In the genomic region with DNA sequence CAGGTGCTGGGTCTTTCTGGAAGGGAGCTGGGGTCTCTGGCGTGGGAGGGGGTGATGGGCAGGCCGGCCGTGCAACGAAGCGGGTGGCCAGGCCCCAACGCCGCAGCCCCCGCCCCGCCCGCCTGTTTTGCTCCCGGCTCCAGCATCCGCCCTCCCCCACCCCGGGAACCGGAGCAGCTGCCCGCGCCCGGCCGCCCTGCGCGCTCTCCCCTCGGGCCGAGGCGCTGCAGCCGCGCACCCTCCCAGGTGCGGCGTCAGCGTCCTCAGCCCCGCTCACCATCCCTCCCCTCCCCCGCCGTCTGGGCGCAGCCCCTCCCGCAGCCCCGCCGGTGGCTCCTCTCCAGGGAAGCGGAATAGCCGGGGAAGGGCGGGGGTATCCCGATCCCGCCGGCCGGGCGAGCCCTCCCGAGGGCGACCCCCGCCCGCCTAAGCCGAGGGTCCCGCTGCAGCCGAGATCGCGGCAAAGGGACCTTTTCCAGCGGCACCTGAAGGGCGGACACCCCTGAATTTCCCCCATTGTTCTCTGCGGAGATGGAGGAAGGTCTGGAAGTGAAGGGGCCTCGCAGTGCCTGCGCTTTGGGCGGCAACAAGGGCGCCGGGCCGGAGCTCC, we compare ENCODE assay signal across 1 cellular context.
TF ChIP-seq lines count a peak whose summit lies in the region.

No MANE protein-coding gene starts in this region.

TF ChIP-seq in HEK293, 187 proteins besides CTCF, POLR2A, EP300 and RAD21 (continued from another document):
- TF ChIP-seq, protein P1, sequence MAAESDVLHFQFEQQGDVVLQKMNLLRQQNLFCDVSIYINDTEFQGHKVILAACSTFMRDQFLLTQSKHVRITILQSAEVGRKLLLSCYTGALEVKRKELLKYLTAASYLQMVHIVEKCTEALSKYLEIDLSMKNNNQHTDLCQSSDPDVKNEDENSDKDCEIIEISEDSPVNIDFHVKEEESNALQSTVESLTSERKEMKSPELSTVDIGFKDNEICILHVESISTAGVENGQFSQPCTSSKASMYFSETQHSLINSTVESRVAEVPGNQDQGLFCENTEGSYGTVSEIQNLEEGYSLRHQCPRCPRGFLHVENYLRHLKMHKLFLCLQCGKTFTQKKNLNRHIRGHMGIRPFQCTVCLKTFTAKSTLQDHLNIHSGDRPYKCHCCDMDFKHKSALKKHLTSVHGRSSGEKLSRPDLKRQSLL (tag by site-specific recombination; IDR thresholded peaks at IDR 0.05) = peak; percentile 71
- TF ChIP-seq ZNF174 (tag by site-specific recombination; IDR thresholded peaks at IDR 0.05) (no peak), ZNF404 (tag by site-specific recombination; IDR thresholded peaks at IDR 0.05) (no peak), ZXDB (tag by site-specific recombination; IDR thresholded peaks at IDR 0.05) (no peak), ZBTB20 (tag by site-specific recombination; IDR thresholded peaks at IDR 0.05) (peak; percentile 29; the same call in 1 of the 2 replicates), SALL2 (tag by site-specific recombination; IDR thresholded peaks at IDR 0.05; ENCODE audit: borderline replicate concordance) (no peak)
- TF ChIP-seq, protein P2, sequence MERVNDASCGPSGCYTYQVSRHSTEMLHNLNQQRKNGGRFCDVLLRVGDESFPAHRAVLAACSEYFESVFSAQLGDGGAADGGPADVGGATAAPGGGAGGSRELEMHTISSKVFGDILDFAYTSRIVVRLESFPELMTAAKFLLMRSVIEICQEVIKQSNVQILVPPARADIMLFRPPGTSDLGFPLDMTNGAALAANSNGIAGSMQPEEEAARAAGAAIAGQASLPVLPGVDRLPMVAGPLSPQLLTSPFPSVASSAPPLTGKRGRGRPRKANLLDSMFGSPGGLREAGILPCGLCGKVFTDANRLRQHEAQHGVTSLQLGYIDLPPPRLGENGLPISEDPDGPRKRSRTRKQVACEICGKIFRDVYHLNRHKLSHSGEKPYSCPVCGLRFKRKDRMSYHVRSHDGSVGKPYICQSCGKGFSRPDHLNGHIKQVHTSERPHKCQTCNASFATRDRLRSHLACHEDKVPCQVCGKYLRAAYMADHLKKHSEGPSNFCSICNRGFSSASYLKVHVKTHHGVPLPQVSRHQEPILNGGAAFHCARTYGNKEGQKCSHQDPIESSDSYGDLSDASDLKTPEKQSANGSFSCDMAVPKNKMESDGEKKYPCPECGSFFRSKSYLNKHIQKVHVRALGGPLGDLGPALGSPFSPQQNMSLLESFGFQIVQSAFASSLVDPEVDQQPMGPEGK (tag by site-specific recombination; IDR thresholded peaks at IDR 0.05) = peak; percentile 36; the same call in 1 of the 2 replicates
